In genomic region chr7:40015790-40016296, GRCh38 we compare ENCODE assay signal across 8 cellular contexts.
DNase-seq lines count a peak whose midpoint lies in the region; ATAC-seq lines count a peak whose summit lies in the region.

No MANE protein-coding gene starts in this region.

- DNase-seq in NCI-H2171 treated with DMSO at 0.1 percent for 48 hours (lab: John Stamatoyannopoulos, UW) (peak; percentile 21), NCI-H2171 (lab: John Stamatoyannopoulos, UW) (no peak), T-helper 17 cell (no peak), inferior parietal cortex (ENCODE audit: extremely low spot score) (peak; percentile 42), iPS-NIHi11 (ENCODE audit: low spot score) (no peak), NCI-H748 (lab: John Stamatoyannopoulos, UW; ENCODE audit: unreplicated experiment) (no peak)

- peak overlapping the region; percentile 83 for H3K27ac Mint-ChIP-seq in T-helper 17 cell

- ATAC-seq in GM21526 (IDR thresholded peaks at IDR 0.05; ENCODE audit: low FRiP score, unreplicated experiment): peak; percentile 88
- ATAC-seq in HG03575 (IDR thresholded peaks at IDR 0.05; ENCODE audit: extremely low read depth, insufficient number of reproducible peaks, low FRiP score, unreplicated experiment): peak; percentile 76
- peak; percentile 32 for ATAC-seq in T-helper 17 cell

- peak overlapping the region; percentile 36 for H3K4me3 Mint-ChIP-seq in T-helper 17 cell

- H3K27me3 Mint-ChIP-seq in T-helper 17 cell: no peaks in the 10 kb centered on the region

- peaks cover 13% of the 10 kb centered on the region for H3K36me3 Mint-ChIP-seq in T-helper 17 cell (ENCODE audit: low read depth)

- H3K4me1 Mint-ChIP-seq in T-helper 17 cell: peaks cover 19% of the 10 kb centered on the region

- no peaks in the 10 kb centered on the region for H3K9me3 ChIP-seq in T-helper 17 cell (ENCODE audit: control insufficient read depth, low read length, poor library complexity, severe bottlenecking)

Comparison
In these comparisons a context has a peak if more than half of its experiments do, and no peak if none do; other contexts are left out.
1. DNase-seq: peak in NCI-H2171 treated with DMSO at 0.1 percent for 48 hours (single experiment) and inferior parietal cortex (single experiment); none in NCI-H2171 (single experiment), T-helper 17 cell (0 of 3), iPS-NIHi11 (single experiment) and NCI-H748 (single experiment).
2. ATAC-seq: peak in every context shown above with its lines; median percentile 88 in GM21526; 76 in HG03575; 32 in T-helper 17 cell.